Comparison of ENCODE assay signal across 8 cellular contexts in genomic region chr17:40068129-40068581, GRCh38. TPM values are rescaled to one million over a fixed set of nuclear protein-coding genes. Genes with fewer than 3 reads are reported as not detected.
DNase-seq lines count a peak whose midpoint lies in the region; TF ChIP-seq lines count a peak whose summit lies in the region.

No MANE protein-coding gene starts in this region.

- H3K27ac Mint-ChIP-seq in activated T-helper 1 cell treated with anti-CD3 and anti-CD28 coated beads, Interleukin-12 subunit alpha, Interleukin-12 subunit beta, Interleukin-2, Interleukin-4 antibody, amounts not matched to agents 30 ng/mL and 10 ng/mL and 1 ng/mL, durations not matched to agents 14 hours and 24 hours and 36 hours: peak overlapping the region; percentile 79
- H3K27ac Mint-ChIP-seq in immature natural killer cell: peak overlapping the region; percentile 88 to 95 (median 94)

- no peak overlapping the region for H2AFZ ChIP-seq in smooth muscle cell (ENCODE audit: low read depth)

- 91% methylated on average over 4 of the region's 4 CpGs for WGBS in smooth muscle cell (ENCODE audit: low lambda C conversion rate)

- H3K9ac ChIP-seq in smooth muscle cell (ENCODE audit: low read depth): peak overlapping the region; percentile 57

- H3K4me1 Mint-ChIP-seq in activated T-helper 1 cell treated with anti-CD3 and anti-CD28 coated beads, Interleukin-12 subunit alpha, Interleukin-12 subunit beta, Interleukin-2, Interleukin-4 antibody, amounts not matched to agents 30 ng/mL and 10 ng/mL and 1 ng/mL, durations not matched to agents 14 hours and 24 hours and 36 hours (ENCODE audit: low read depth): peaks cover 52% of the 10 kb centered on the region
- H3K4me1 Mint-ChIP-seq in immature natural killer cell: peaks cover 70 to 86% of the 10 kb centered on the region in 2 donors

- H3K9me3 ChIP-seq in smooth muscle cell (replicated peaks; ENCODE audit: low read depth): no peaks in the 10 kb centered on the region

- H3K36me3 ChIP-seq in smooth muscle cell (ENCODE audit: low read depth): no peaks in the 10 kb centered on the region

- no peaks in the 10 kb centered on the region for H3K27me3 ChIP-seq in HL-60 (ENCODE audit: insufficient read depth, poor library complexity, severe bottlenecking)
- H3K27me3 ChIP-seq in smooth muscle cell (ENCODE audit: low read depth): no peaks in the 10 kb centered on the region

- H3K4me3 ChIP-seq in HL-60 (replicated peaks; ENCODE audit: insufficient read depth, low read length): no peak overlapping the region
- no peak overlapping the region for H3K4me3 ChIP-seq in smooth muscle cell

- peaks cover 70% of the 10 kb centered on the region for H3K4me1 ChIP-seq in smooth muscle cell (ENCODE audit: low read depth)

- peak overlapping the region; percentile 94 for H3K4me2 ChIP-seq in smooth muscle cell

- H3K79me2 ChIP-seq in smooth muscle cell (ENCODE audit: low read depth): peaks cover 40% of the 10 kb centered on the region

- intact Hi-C loops in activated T-helper 1 cell treated with anti-CD3 and anti-CD28 coated beads, Interleukin-12 subunit alpha, Interleukin-12 subunit beta, Interleukin-2, Interleukin-4 antibody, amounts not matched to agents 30 ng/mL and 10 ng/mL and 1 ng/mL, durations not matched to agents 14 hours and 24 hours and 36 hours (cut with micrococcal nuclease): loop anchor here (2.0 to 5.0 kb wide), 4 partner anchors 13 to 99 kb away; partner anchors contain the start of gene MED24

- H3K27ac ChIP-seq in HL-60 (replicated peaks) (peak overlapping the region; percentile 88), smooth muscle cell (ENCODE audit: low read depth) (peak overlapping the region; percentile 66)

- no peaks in the 10 kb centered on the region for H3K9me3 Mint-ChIP-seq in activated T-helper 1 cell treated with anti-CD3 and anti-CD28 coated beads, Interleukin-12 subunit alpha, Interleukin-12 subunit beta, Interleukin-2, Interleukin-4 antibody, amounts not matched to agents 30 ng/mL and 10 ng/mL and 1 ng/mL, durations not matched to agents 14 hours and 24 hours and 36 hours
- no peaks in the 10 kb centered on the region for H3K9me3 Mint-ChIP-seq in immature natural killer cell

- DNase-seq in HL-60 (ENCODE audit: low read depth in 1 of 2, low spot score in 1 of 2) (no peak), immature natural killer cell (no peak), smooth muscle cell (lab: John Stamatoyannopoulos, UW; ENCODE audit: unreplicated experiment) (no peak), DMS79 treated with DMSO at 0.1 percent for 48 hours (lab: John Stamatoyannopoulos, UW) (no peak), NCI-H1092 treated with DMSO at 0.1 percent for 48 hours (lab: John Stamatoyannopoulos, UW) (no peak), NCI-H69 (lab: John Stamatoyannopoulos, UW) (no peak), NCI-H526 (lab: John Stamatoyannopoulos, UW) (no peak)
- no peak for DNase-seq in activated T-helper 1 cell treated with anti-CD3 and anti-CD28 coated beads, Interleukin-12 subunit alpha, Interleukin-12 subunit beta, Interleukin-2, Interleukin-4 antibody, amounts not matched to agents 30 ng/mL and 10 ng/mL and 1 ng/mL, durations not matched to agents 14 hours and 24 hours and 36 hours (ENCODE audit: low spot score)

- no peak for TF ChIP-seq CTCF in HL-60 (IDR thresholded peaks at IDR 0.05; ENCODE audit: insufficient read depth, low read length)
- no peak for TF ChIP-seq CTCF in smooth muscle cell (IDR thresholded peaks at IDR 0.05; ENCODE audit: borderline replicate concordance, insufficient read depth, poor library complexity, severe bottlenecking)

- no peaks in the 10 kb centered on the region for H3K36me3 Mint-ChIP-seq in activated T-helper 1 cell treated with anti-CD3 and anti-CD28 coated beads, Interleukin-12 subunit alpha, Interleukin-12 subunit beta, Interleukin-2, Interleukin-4 antibody, amounts not matched to agents 30 ng/mL and 10 ng/mL and 1 ng/mL, durations not matched to agents 14 hours and 24 hours and 36 hours (ENCODE audit: low read depth)
- H3K36me3 Mint-ChIP-seq in immature natural killer cell: no peaks in the 10 kb centered on the region

- H3F3A ChIP-seq in smooth muscle cell (ENCODE audit: low read depth): no peaks in the 10 kb centered on the region

- H4K20me1 ChIP-seq in smooth muscle cell (ENCODE audit: low read depth): peaks cover 58% of the 10 kb centered on the region

- peak overlapping the region; percentile 77 for H3K4me3 Mint-ChIP-seq in activated T-helper 1 cell treated with anti-CD3 and anti-CD28 coated beads, Interleukin-12 subunit alpha, Interleukin-12 subunit beta, Interleukin-2, Interleukin-4 antibody, amounts not matched to agents 30 ng/mL and 10 ng/mL and 1 ng/mL, durations not matched to agents 14 hours and 24 hours and 36 hours
- H3K4me3 Mint-ChIP-seq in immature natural killer cell: peak overlapping the region; percentile 85 to 92 (median 88)

- H3K27me3 Mint-ChIP-seq in activated T-helper 1 cell treated with anti-CD3 and anti-CD28 coated beads, Interleukin-12 subunit alpha, Interleukin-12 subunit beta, Interleukin-2, Interleukin-4 antibody, amounts not matched to agents 30 ng/mL and 10 ng/mL and 1 ng/mL, durations not matched to agents 14 hours and 24 hours and 36 hours (ENCODE audit: insufficient read depth): peaks cover 24% of the 10 kb centered on the region
- peaks cover 8 to 11% (median 9%) of the 10 kb centered on the region in 3 donors for H3K27me3 Mint-ChIP-seq in immature natural killer cell (ENCODE audit: low read depth in 3 of 3)

RNA-seq across cellular contexts. Expression of gene THRA, which starts 5.4 kb away (rescaled TPM):
- total RNA-seq in activated T-helper 1 cell treated with anti-CD3 and anti-CD28 coated beads, Interleukin-12 subunit alpha, Interleukin-12 subunit beta, Interleukin-2, Interleukin-4 antibody, amounts not matched to agents 30 ng/mL and 10 ng/mL and 1 ng/mL, durations not matched to agents 14 hours and 24 hours and 36 hours: 2.9 and 3.5 TPM in 2 replicates
- polyA plus RNA-seq in immature natural killer cell (10 to 100 TPM in 1 of 3 donors, 1 to 10 TPM in 2; 5.0 to 15.0 (median 8.0) TPM), smooth muscle cell (17.6 and 21.2 TPM in 2 replicates)
- 15.6 and 25.4 TPM in 2 replicates for total RNA-seq in smooth muscle cell

RNA-seq across cellular contexts. Expression of gene MED24, which starts 13.9 kb away (rescaled TPM):
- total RNA-seq in activated T-helper 1 cell treated with anti-CD3 and anti-CD28 coated beads, Interleukin-12 subunit alpha, Interleukin-12 subunit beta, Interleukin-2, Interleukin-4 antibody, amounts not matched to agents 30 ng/mL and 10 ng/mL and 1 ng/mL, durations not matched to agents 14 hours and 24 hours and 36 hours: 113 and 120 TPM in 2 replicates
- polyA plus RNA-seq in immature natural killer cell: 10 to 100 TPM; 34.8 to 75.8 (median 53.2) TPM
- total RNA-seq in smooth muscle cell: 68.2 and 76.9 TPM in 2 replicates
- 74.9 and 77.2 TPM in 2 replicates for polyA plus RNA-seq in smooth muscle cell

RNA-seq across cellular contexts. Expression of gene NR1D1, which starts 32.2 kb away (rescaled TPM):
- total RNA-seq in activated T-helper 1 cell treated with anti-CD3 and anti-CD28 coated beads, Interleukin-12 subunit alpha, Interleukin-12 subunit beta, Interleukin-2, Interleukin-4 antibody, amounts not matched to agents 30 ng/mL and 10 ng/mL and 1 ng/mL, durations not matched to agents 14 hours and 24 hours and 36 hours: 8.7 and 9.6 TPM in 2 replicates
- polyA plus RNA-seq in immature natural killer cell (1 to 10 TPM in 1 of 3 donors, under 1 TPM in 1, not detected in 1; 0.49 to 2.8 TPM), smooth muscle cell (18.4 and 19.5 TPM in 2 replicates)
- total RNA-seq in smooth muscle cell: 6.0 and 12.5 TPM in 2 replicates

RNA-seq across cellular contexts. Expression of gene CSF3, which starts 52.9 kb away (rescaled TPM):
- total RNA-seq in activated T-helper 1 cell treated with anti-CD3 and anti-CD28 coated beads, Interleukin-12 subunit alpha, Interleukin-12 subunit beta, Interleukin-2, Interleukin-4 antibody, amounts not matched to agents 30 ng/mL and 10 ng/mL and 1 ng/mL, durations not matched to agents 14 hours and 24 hours and 36 hours: not detected in 2 replicates
- polyA plus RNA-seq in immature natural killer cell: not detected
- total RNA-seq in smooth muscle cell: not detected in 2 replicates
- 0.80 TPM in 1 of 2 replicates, not detected in the other for polyA plus RNA-seq in smooth muscle cell

RNA-seq across cellular contexts. Expression of gene MSL1, which starts 53.6 kb away (rescaled TPM):
- 87.6 and 88.2 TPM in 2 replicates for total RNA-seq in activated T-helper 1 cell treated with anti-CD3 and anti-CD28 coated beads, Interleukin-12 subunit alpha, Interleukin-12 subunit beta, Interleukin-2, Interleukin-4 antibody, amounts not matched to agents 30 ng/mL and 10 ng/mL and 1 ng/mL, durations not matched to agents 14 hours and 24 hours and 36 hours
- polyA plus RNA-seq in immature natural killer cell: 10 to 100 TPM in 2 of 3 donors, 1 to 10 TPM in 1; 5.6 to 16.2 (median 11.1) TPM
- 74.9 and 79.0 TPM in 2 replicates for total RNA-seq in smooth muscle cell
- 24.6 and 26.0 TPM in 2 replicates for polyA plus RNA-seq in smooth muscle cell
